In the genomic region with DNA sequence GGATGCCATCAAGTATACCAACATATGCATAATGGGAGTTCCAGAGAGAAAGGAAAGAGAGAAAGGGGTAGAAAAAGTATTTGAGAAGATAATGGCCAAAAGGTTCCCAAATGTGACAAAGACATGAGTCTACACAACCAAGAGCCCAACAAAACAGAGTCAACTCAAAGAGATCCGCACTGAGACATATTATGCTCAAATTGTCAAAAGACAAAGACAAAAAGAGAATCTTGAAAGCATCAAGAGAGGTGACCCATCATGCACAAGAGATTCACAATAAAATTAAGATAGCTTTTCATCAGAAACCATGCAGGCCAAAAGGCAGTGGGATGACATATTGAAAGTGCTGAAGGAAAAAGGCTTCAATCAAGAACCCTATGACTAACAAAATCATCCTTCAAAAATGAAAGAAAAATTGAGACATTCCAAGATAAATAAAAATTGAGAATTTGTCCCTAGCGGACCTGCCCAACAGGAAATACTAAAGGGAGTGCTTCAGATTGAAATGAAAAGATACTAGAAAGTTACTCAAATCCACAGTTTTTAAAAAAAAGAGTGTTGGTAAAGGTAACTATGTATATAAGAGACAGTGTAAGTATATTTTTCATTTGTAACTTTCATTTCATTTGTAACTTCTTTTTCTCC, we compare ENCODE assay signal across 17 cellular contexts.
"Had no signal": no experiment of that assay in that cellular context is flagged by ENCODE, and none has a peak within 500 bp of the region (broad histone marks: within the 10 kb centered on the region; RNA-seq: fewer than 3 reads in every experiment).

No MANE protein-coding gene starts in this region.

- H3K27ac ChIP-seq: ascending aorta, thoracic aorta had no signal

- DNase-seq: activated CD4-positive, alpha-beta T cell treated with anti-CD3 and anti-CD28 coated beads for 48 hours; activated gamma-delta T cell; dermis blood vessel endothelial cell; effector memory CD8-positive, alpha-beta T cell; head of caudate nucleus; kidney glomerular epithelial cell; left ventricle myocardium superior; mesendoderm; stimulated activated CD4-positive, alpha-beta T cell treated with anti-CD3 and anti-CD28 coated beads, Interleukin-4, amount 100 ng/mL, for 4 hours; stimulated activated CD8-positive, alpha-beta memory T cell treated with anti-CD3 and anti-CD28 coated beads, Interleukin-4, amount 100 ng/mL, for 48 hours; T-helper 17 cell had no signal

- H3K4me1 ChIP-seq: ascending aorta had no signal

- H3K27ac Mint-ChIP-seq: effector memory CD8-positive, alpha-beta T cell; T-helper 17 cell had no signal

- H3K36me3 ChIP-seq: ascending aorta, thoracic aorta had no signal

- H3K4me3 Mint-ChIP-seq: effector memory CD8-positive, alpha-beta T cell; natural killer cell treated with Interleukin-12 subunit alpha and Interleukin-12 subunit beta and Interleukin-15 and Interleukin-18, amount 100 ng/mL, for 72 hours; T-helper 17 cell had no signal

- H3K4me1 Mint-ChIP-seq: T-helper 17 cell had no signal

- ATAC-seq: effector memory CD8-positive, alpha-beta T cell; left ventricle myocardium superior; natural killer cell treated with Interleukin-12 subunit alpha and Interleukin-12 subunit beta and Interleukin-15 and Interleukin-18, amount 100 ng/mL, for 72 hours; T-helper 17 cell had no signal

- H3K9me3 Mint-ChIP-seq: effector memory CD8-positive, alpha-beta T cell had no signal

- H3K4me3 ChIP-seq: ascending aorta, skin epidermis, thoracic aorta had no signal

- H3K27me3 ChIP-seq: ascending aorta had no signal

- H3K27me3 Mint-ChIP-seq: effector memory CD8-positive, alpha-beta T cell; natural killer cell treated with Interleukin-12 subunit alpha and Interleukin-12 subunit beta and Interleukin-15 and Interleukin-18, amount 100 ng/mL, for 72 hours; T-helper 17 cell had no signal

- FAIRE-seq: bronchial epithelial cell, frontal cortex had no signal
